21 cellular contexts compared by ENCODE assay signal in genomic region chr4:95213361-95213760, GRCh38.
DNase-seq lines count a peak whose midpoint lies in the region; ATAC-seq lines count a peak whose summit lies in the region.
"Had no signal": no experiment of that assay in that cellular context is flagged by ENCODE, and none has a peak within 500 bp of the region (broad histone marks: within the 10 kb centered on the region; RNA-seq: fewer than 3 reads in every experiment).

No MANE protein-coding gene starts in this region.

- peak; percentile 31 for DNase-seq in NCI-H1105 treated with DMSO at 0.1 percent for 48 hours (lab: John Stamatoyannopoulos, UW)
- DNase-seq in putamen (ENCODE audit: low spot score), result peak; percentile 52
- no peak for DNase-seq in stimulated activated naive CD4-positive, alpha-beta T cell treated with Interleukin-2 at 50 U/mL for 16 hours (lab: John Stamatoyannopoulos, UW)
- DNase-seq in HT-29 (ENCODE audit: low spot score), result no peak
- DNase-seq: activated CD8-positive, alpha-beta memory T cell treated with anti-CD3 and anti-CD28 coated beads, Interleukin-2, amount 50 U/mL, for 48 hours; activated CD8-positive, alpha-beta T cell treated with anti-CD3 and anti-CD28 coated beads for 36 hours; activated naive CD4-positive, alpha-beta T cell treated with anti-CD3 and anti-CD28 coated beads for 36 hours; body of pancreas; DMS53; HCEC 1CT; IMR-90; NCI-H1694 treated with DMSO at 0.1 percent for 48 hours; NCI-H524 treated with DMSO at 0.1 percent for 48 hours; Right ventricle myocardium superior; stimulated activated CD4-positive, alpha-beta T cell treated with anti-CD3 and anti-CD28 coated beads, Interleukin-4, amount 100 ng/mL, for 24 hours; upper lobe of left lung had no signal

- H3K27ac ChIP-seq in angular gyrus (ENCODE audit: low read depth, low read length) (peak overlapping the region; percentile 68), layer of hippocampus (ENCODE audit: low read depth, low read length) (peak overlapping the region; percentile 76)
- H3K27ac ChIP-seq: body of pancreas, hepatocyte, prostate gland, upper lobe of left lung had no signal

- no peak for ATAC-seq in HG03432 (IDR thresholded peaks at IDR 0.05; ENCODE audit: unreplicated experiment)
- ATAC-seq: activated CD8-positive, alpha-beta T cell treated with anti-CD3 and anti-CD28 coated beads for 36 hours; body of pancreas had no signal

- H3K27me3 ChIP-seq in layer of hippocampus (ENCODE audit: control insufficient read depth, insufficient read depth, low read length), result no peaks in the 10 kb centered on the region
- H3K27me3 ChIP-seq: body of pancreas, upper lobe of left lung had no signal

Comparison
In these comparisons a context has a peak if more than half of its experiments do, and no peak if none do; other contexts are left out.
1. DNase-seq: peak in NCI-H1105 treated with DMSO at 0.1 percent for 48 hours (single experiment) and putamen (single experiment); none in stimulated activated naive CD4-positive, alpha-beta T cell treated with Interleukin-2 at 50 U/mL for 16 hours (single experiment) and HT-29 (single experiment).